Comparison of ENCODE assay signal across 16 cellular contexts in the genomic region with DNA sequence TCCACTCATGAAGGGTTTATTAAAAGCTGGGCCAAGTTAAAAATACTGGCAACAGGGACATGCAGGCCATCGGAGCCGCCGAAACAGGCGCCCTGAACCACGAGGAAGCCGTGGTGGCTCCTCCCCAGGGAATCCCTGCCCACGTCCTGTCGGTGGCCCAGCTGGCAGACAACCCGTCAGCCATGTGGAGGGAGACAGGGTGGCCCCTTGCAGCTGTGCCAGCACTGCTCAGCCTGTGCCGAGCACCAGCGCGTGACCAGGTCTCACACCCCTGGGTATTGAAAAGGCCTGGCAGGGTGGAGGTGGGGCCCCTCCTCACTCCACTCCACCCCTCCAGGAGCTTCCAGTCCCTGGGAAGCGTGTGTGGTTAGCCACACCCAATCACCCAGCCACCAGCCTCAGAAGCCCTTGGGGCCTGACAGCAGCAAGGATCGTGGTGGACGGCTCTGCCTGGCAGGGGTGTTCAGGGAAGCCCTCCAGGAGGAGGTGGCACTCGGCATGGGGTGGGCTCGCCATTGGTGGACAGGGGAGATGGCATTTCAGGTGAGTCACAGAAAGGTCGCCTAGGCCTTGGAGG. TPM values are rescaled to one million over a fixed set of nuclear protein-coding genes. Genes with fewer than 3 reads are reported as not detected.
DNase-seq lines count a peak whose midpoint lies in the region; ATAC-seq, FAIRE-seq and TF ChIP-seq lines count a peak whose summit lies in the region.
"Had no signal": no experiment of that assay in that cellular context is flagged by ENCODE, and none has a peak within 500 bp of the region (broad histone marks: within the 10 kb centered on the region; RNA-seq: fewer than 3 reads in every experiment).

No MANE protein-coding gene starts in this region.

- no peak overlapping the region for H2AFZ ChIP-seq in GM23248

- H3K4me1 ChIP-seq in BLaER1 (peaks cover 97% of the 10 kb centered on the region), GM23248 (ENCODE audit: insufficient read depth) (0 out of 2 replicates have a peak, but pooled peaks cover 5% of the 10 kb centered on the region)

- H4K20me1 ChIP-seq in BLaER1 (peaks cover 44% of the 10 kb centered on the region), GM23248 (ENCODE audit: insufficient read depth) (no peaks in the 10 kb centered on the region)

- H3K4me3 ChIP-seq in BLaER1 (no peak overlapping the region), GM23248 (no peak overlapping the region), bronchial epithelial cell (ENCODE audit: low read depth, low read length) (no peak overlapping the region)

- H3K36me3 ChIP-seq in BLaER1: no peaks in the 10 kb centered on the region
- H3K36me3 ChIP-seq in GM23248 (ENCODE audit: low read depth): no peaks in the 10 kb centered on the region
- H3K36me3 ChIP-seq in bronchial epithelial cell (ENCODE audit: control insufficient read depth, insufficient read depth, low read length): no peaks in the 10 kb centered on the region

- H3K27me3 ChIP-seq in BLaER1 (peaks cover 48% of the 10 kb centered on the region), GM23248 (replicated peaks; ENCODE audit: insufficient read depth) (peaks cover 31% of the 10 kb centered on the region), bronchial epithelial cell (ENCODE audit: control insufficient read depth, insufficient read depth, low read length) (peaks cover 1% of the 10 kb centered on the region)

- ATAC-seq in GM21825 (IDR thresholded peaks at IDR 0.05; ENCODE audit: unreplicated experiment): no peak
- ATAC-seq: SK-N-SH treated with all-trans-retinoic acid at 6 μM for 48 hours had no signal

- no peaks in the 10 kb centered on the region for H3K9me2 ChIP-seq in GM23248 (ENCODE audit: insufficient read depth)

- FAIRE-seq in bronchial epithelial cell (lab: Jason Lieb, UNC): peak; percentile 80
- FAIRE-seq: frontal cortex, keratinocyte had no signal

- H3K9me3 ChIP-seq in BLaER1 (peaks cover 7% of the 10 kb centered on the region; the same call in 1 of the 2 replicates), GM23248 (ENCODE audit: low read depth) (no peaks in the 10 kb centered on the region)

- H3K4me2 ChIP-seq in BLaER1 (peak overlapping the region; percentile 96), GM23248 (ENCODE audit: unreplicated experiment) (no peak overlapping the region)
- H3K4me2 ChIP-seq: KMS-11 had no signal

- H3K79me2 ChIP-seq in GM23248 (ENCODE audit: insufficient read depth): no peaks in the 10 kb centered on the region

- H3F3A ChIP-seq in GM23248 (ENCODE audit: insufficient read depth): no peaks in the 10 kb centered on the region

- in situ Hi-C loops in GM23248 (cut with MboI): no loop called here

- H3K9ac ChIP-seq in BLaER1 (no peak overlapping the region), GM23248 (no peak overlapping the region)
- H3K9ac ChIP-seq: KMS-11 had no signal

- H3K27ac ChIP-seq in BLaER1 (peak overlapping the region; percentile 61; the same call in 1 of the 2 replicates), GM23248 (no peak overlapping the region)
- H3K27ac ChIP-seq: KMS-11 had no signal

- no peak for TF ChIP-seq CTCF in bronchial epithelial cell (IDR thresholded peaks at IDR 0.05; ENCODE audit: insufficient read depth, low read length, severe bottlenecking)

- peak; percentile 39 for DNase-seq in GM23248
- DNase-seq in NCI-H2171 treated with DMSO at 0.1 percent for 48 hours (lab: John Stamatoyannopoulos, UW): peak; percentile 78
- no peak for DNase-seq in bronchial epithelial cell (ENCODE audit: low read depth)
- DNase-seq in NK-92 treated with Interleukin-12 subunit alpha and Interleukin-12 subunit beta, amount 100 ng/mL, for 24 hours (lab: John Stamatoyannopoulos, UW): no peak
- no peak for DNase-seq in inferior parietal cortex (ENCODE audit: extremely low spot score)
- DNase-seq in hepatic stellate cell (ENCODE audit: low spot score): no peak
- DNase-seq: activated CD4-positive, alpha-beta T cell treated with anti-CD3 and anti-CD28 coated beads for 1 hour; aorta; CD4-positive, CD25-positive, alpha-beta regulatory T cell; retina had no signal

- WGBS in GM23248 (ENCODE audit: low coverage in 1 of 2, low lambda C conversion rate in 2 of 2, missing lambda C conversion rate in 2 of 2), 2 experiments: 12 to 20% methylated on average over 18 of the region's 18 CpGs

RNA-seq across cellular contexts. Expression of a gene that starts 12.4 kb away (rescaled TPM):
- not detected in 2 replicates for total RNA-seq in GM23248 (2014; rRNA removed; shearing (Covaris generic))
- polyA plus RNA-seq in GM23248 (2016; fragmentation: Nextera tagmentation; extraction: Ambion mirVana): not detected in 2 replicates
- not detected in 2 replicates for total RNA-seq in bronchial epithelial cell
- total RNA-seq: aorta; CD4-positive, CD25-positive, alpha-beta regulatory T cell; frontal cortex had no signal
- polyA plus RNA-seq: CD4-positive, CD25-positive, alpha-beta regulatory T cell; keratinocyte had no signal

Comparison
In these comparisons a context has a peak if more than half of its experiments do, and no peak if none do; other contexts are left out.
1. DNase-seq: peak in GM23248 (single experiment) and NCI-H2171 treated with DMSO at 0.1 percent for 48 hours (single experiment); none in bronchial epithelial cell (single experiment), NK-92 treated with Interleukin-12 subunit alpha and Interleukin-12 subunit beta, amount 100 ng/mL, for 24 hours (single experiment), inferior parietal cortex (single experiment) and hepatic stellate cell (single experiment).